ENCODE assay signal across 23 cellular contexts in genomic region chr11:57868491-57868890, GRCh38.
DNase-seq lines count a peak whose midpoint lies in the region; ATAC-seq, FAIRE-seq and TF ChIP-seq lines count a peak whose summit lies in the region.
"Had no signal": no experiment of that assay in that cellular context is flagged by ENCODE, and none has a peak within 500 bp of the region (broad histone marks: within the 10 kb centered on the region; RNA-seq: fewer than 3 reads in every experiment).

No MANE protein-coding gene starts in this region.

- peak overlapping the region; percentile 6 to 17; a peak in 2 of 5 replicates for H3K4me3 Mint-ChIP-seq in H9
- H3K4me3 Mint-ChIP-seq in activated naive CD4-positive, alpha-beta T cell treated with anti-CD3 and anti-CD28 coated beads, Interleukin-2, amount 10 ng/mL, durations not matched to agents 7 days and 5 days: no peak overlapping the region
- H3K4me3 Mint-ChIP-seq: CD4-positive, alpha-beta memory T cell had no signal

- H3K27ac ChIP-seq in H9 (ENCODE audit: insufficient read length, low read depth, low read length): no peak overlapping the region
- peak overlapping the region; percentile 27; the same call in 1 of the 2 replicates for H3K27ac ChIP-seq in H1 (ENCODE audit: low read depth, low read length)
- no peak overlapping the region for H3K27ac ChIP-seq in iPS-18a (ENCODE audit: low read length)
- H3K27ac ChIP-seq: SJCRH30 had no signal

- FAIRE-seq in H1 (lab: Jason Lieb, UNC): no peak
- FAIRE-seq: GM12878 had no signal

- H2BK15ac ChIP-seq in H9 (ENCODE audit: low read depth, low read length): no peak overlapping the region
- H2BK15ac ChIP-seq in H1 (ENCODE audit: low read length): no peak overlapping the region

- peak overlapping the region in 2 of 3 experiments; percentile 78 to 92; a peak in 5 of 7 replicates for H3K27ac Mint-ChIP-seq in H9
- H3K27ac Mint-ChIP-seq in activated naive CD4-positive, alpha-beta T cell treated with anti-CD3 and anti-CD28 coated beads, Interleukin-2, amount 10 ng/mL, durations not matched to agents 7 days and 5 days: no peak overlapping the region
- H3K27ac Mint-ChIP-seq: CD4-positive, alpha-beta memory T cell had no signal

- H3K23me2 ChIP-seq in H9 (ENCODE audit: insufficient read length, low read depth, low read length, poor library complexity, severe bottlenecking) (no peaks in the 10 kb centered on the region), H1 (ENCODE audit: low read depth, low read length) (no peaks in the 10 kb centered on the region)

- H4K8ac ChIP-seq in H9 (replicated peaks; ENCODE audit: insufficient read length, low read depth, low read length) (no peak overlapping the region), H1 (ENCODE audit: extremely low read depth, insufficient read depth, low read length) (0 out of 2 replicates have a peak overlapping the region, but pooled peaks have one; percentile 37)

- H2AK5ac ChIP-seq in H9 (ENCODE audit: insufficient read length, low read length) (no peak overlapping the region), H1 (ENCODE audit: low read depth, low read length) (peak overlapping the region; percentile 66; the same call in 1 of the 2 replicates)

- H2BK5ac ChIP-seq in H9 (ENCODE audit: insufficient read length, low read length) (no peak overlapping the region), H1 (ENCODE audit: low read depth, low read length) (peak overlapping the region; percentile 86; the same call in 1 of the 2 replicates)

- H3K27me3 ChIP-seq in H9 (ENCODE audit: insufficient read depth, low read length) (no peaks in the 10 kb centered on the region), H1 (replicated peaks in 1 of 4; ENCODE audit: control insufficient read depth in 3 of 4, extremely low read depth in 1 of 4, insufficient read depth in 3 of 4, low read length in 3 of 4) (no peaks in the 10 kb centered on the region; a peak in 1 of 7 replicates), iPS-18a (ENCODE audit: control insufficient read depth, insufficient read depth, low read length) (no peaks in the 10 kb centered on the region)
- H3K27me3 ChIP-seq: SJCRH30 had no signal

- no peak overlapping the region for H3K9ac ChIP-seq in H9 (ENCODE audit: extremely low read depth, insufficient read length, low read length)
- no peak overlapping the region for H3K9ac ChIP-seq in H1 (replicated peaks in 1 of 4; ENCODE audit: extremely low read depth in 1 of 4, low read depth in 3 of 4, low read length in 3 of 4)
- no peak overlapping the region for H3K9ac ChIP-seq in iPS-18a (ENCODE audit: low read length)

- TF ChIP-seq POLR2A in H1 (IDR thresholded peaks at IDR 0.05; ENCODE audit: control extremely low read depth in 1 of 2, low read depth in 2 of 2, low read length in 2 of 2): no peak

- H4K91ac ChIP-seq in H9 (ENCODE audit: insufficient read length, low read depth, low read length): no peak overlapping the region
- H4K91ac ChIP-seq in H1 (replicated peaks; ENCODE audit: insufficient read length, low read length): peak overlapping the region; percentile 18

- H3K79me1 ChIP-seq in H9 (ENCODE audit: insufficient read depth, low read depth, low read length, poor library complexity, severe bottlenecking) (no peaks in the 10 kb centered on the region), H1 (ENCODE audit: low read depth, low read length) (no peaks in the 10 kb centered on the region)

- no peak for ATAC-seq in HG03280 (IDR thresholded peaks at IDR 0.05; ENCODE audit: unreplicated experiment)
- no peak for ATAC-seq in stimulated activated naive CD8-positive, alpha-beta T cell treated with anti-CD3 and anti-CD28 coated beads, Interleukin-15, Interleukin-2, amounts not matched to agents 100 U/mL and 50 U/mL, for 24 hours
- ATAC-seq: GM12878, PC-3, SK-N-SH treated with all-trans-retinoic acid at 6 μM for 48 hours had no signal

- H3K9me3 ChIP-seq in H9 (ENCODE audit: control insufficient read depth, low read depth, low read length) (no peaks in the 10 kb centered on the region), H1 (ENCODE audit: insufficient read depth in 2 of 2, low read depth in 1 of 2, low read length in 1 of 2) (no peaks in the 10 kb centered on the region), iPS-18a (ENCODE audit: control insufficient read depth, low read depth, low read length) (no peaks in the 10 kb centered on the region)
- H3K9me3 ChIP-seq: Caco-2, SJCRH30 had no signal

- H3K23ac ChIP-seq in H9 (ENCODE audit: insufficient read length, low read depth, low read length) (no peak overlapping the region), H1 (ENCODE audit: insufficient read length) (no peak overlapping the region)

- H3K36me3 ChIP-seq in H1 (ENCODE audit: control insufficient read depth in 2 of 4, insufficient read depth in 4 of 4, low read length in 3 of 4): no peaks in the 10 kb centered on the region
- no peaks in the 10 kb centered on the region for H3K36me3 ChIP-seq in iPS-18a (ENCODE audit: control insufficient read depth, low read depth, low read length)
- H3K36me3 ChIP-seq: SJCRH30 had no signal

- H4K5ac ChIP-seq in H9 (ENCODE audit: insufficient read length, low read depth, low read length) (no peak overlapping the region), H1 (ENCODE audit: insufficient read length, low read depth, low read length) (peak overlapping the region; percentile 55)

- no peak overlapping the region for H2BK12ac ChIP-seq in H9 (ENCODE audit: insufficient read length, low read depth, low read length)
- peak overlapping the region; percentile 64; the same call in 1 of the 2 replicates for H2BK12ac ChIP-seq in H1 (ENCODE audit: low read depth, low read length)

- H3K4me1 Mint-ChIP-seq in H9: peaks cover 34 to 39% of the 10 kb centered on the region in 2 experiments
- H3K4me1 Mint-ChIP-seq in activated naive CD4-positive, alpha-beta T cell treated with anti-CD3 and anti-CD28 coated beads, Interleukin-2, amount 10 ng/mL, durations not matched to agents 7 days and 5 days: peaks cover 8% of the 10 kb centered on the region
- H3K4me1 Mint-ChIP-seq: CD4-positive, alpha-beta memory T cell had no signal

- H3K18ac ChIP-seq in H9 (ENCODE audit: insufficient read length, low read depth, low read length) (no peak overlapping the region), H1 (ENCODE audit: extremely low read depth, low read length) (peak overlapping the region; percentile 76)

- H3K4me1 ChIP-seq in H9 (ENCODE audit: insufficient read depth, low read length) (peaks cover 8% of the 10 kb centered on the region; the same call in 1 of the 2 replicates), H1 (replicated peaks in 1 of 4; ENCODE audit: control insufficient read depth in 3 of 4, insufficient read depth in 4 of 4, low read length in 3 of 4) (peaks cover 7 to 14% (median 10%) of the 10 kb centered on the region in 4 experiments; a peak in 6 of 7 replicates), iPS-18a (ENCODE audit: control insufficient read depth, low read depth, low read length) (peaks cover 23% of the 10 kb centered on the region)
- H3K4me1 ChIP-seq: Caco-2, SJCRH30 had no signal

- H3K27me3 Mint-ChIP-seq in H9 (ENCODE audit: low read depth): peaks cover 11% of the 10 kb centered on the region; the same call in 1 of the 2 replicates
- no peaks in the 10 kb centered on the region for H3K27me3 Mint-ChIP-seq in activated naive CD4-positive, alpha-beta T cell treated with anti-CD3 and anti-CD28 coated beads, Interleukin-2, amount 10 ng/mL, durations not matched to agents 7 days and 5 days

- H3K9me3 Mint-ChIP-seq in H9: peaks cover 0 to 2% of the 10 kb centered on the region in 2 experiments; a peak in 3 of 5 replicates
- H3K9me3 Mint-ChIP-seq in activated naive CD4-positive, alpha-beta T cell treated with anti-CD3 and anti-CD28 coated beads, Interleukin-2, amount 10 ng/mL, durations not matched to agents 7 days and 5 days: no peaks in the 10 kb centered on the region

- H3K56ac ChIP-seq in H9 (ENCODE audit: insufficient read length, low read depth, low read length): no peak overlapping the region
- H3K56ac ChIP-seq in H1 (replicated peaks; ENCODE audit: insufficient read length, low read depth, low read length): no peak overlapping the region

- no peak for TF ChIP-seq CTCF in H9 (conservative IDR thresholded peaks at IDR 0.05)
- TF ChIP-seq CTCF in H1 (IDR thresholded peaks at IDR 0.05; ENCODE audit: control extremely low read depth in 1 of 3, insufficient read depth in 1 of 3, low read depth in 1 of 3, low read length in 3 of 3): no peak

- peaks cover 0 to 7% (median 3%) of the 10 kb centered on the region in 3 experiments; a peak in 4 of 7 replicates for H3K36me3 Mint-ChIP-seq in H9 (ENCODE audit: insufficient read depth in 1 of 3, low read depth in 3 of 3)
- no peaks in the 10 kb centered on the region for H3K36me3 Mint-ChIP-seq in activated naive CD4-positive, alpha-beta T cell treated with anti-CD3 and anti-CD28 coated beads, Interleukin-2, amount 10 ng/mL, durations not matched to agents 7 days and 5 days

- H3T11ph ChIP-seq in H9 (ENCODE audit: low read length): no peak overlapping the region

- TF ChIP-seq EP300 in H1 (IDR thresholded peaks at IDR 0.05; ENCODE audit: borderline replicate concordance in 1 of 2, low read depth in 2 of 2, low read length in 2 of 2): no peak

- DNase-seq in H9 (peak; percentile 83), H1 (ENCODE audit: low read depth in 1 of 2, low spot score in 2 of 2) (peak; percentile 34 to 66), NCI-H2029 treated with DMSO at 0.1 percent for 48 hours (lab: John Stamatoyannopoulos, UW) (no peak)
- no peak for DNase-seq in activated naive CD4-positive, alpha-beta T cell treated with anti-CD3 and anti-CD28 coated beads, Interleukin-2, amount 10 ng/mL, durations not matched to agents 7 days and 5 days
- DNase-seq in stimulated activated naive CD8-positive, alpha-beta T cell treated with anti-CD3 and anti-CD28 coated beads, Interleukin-15, Interleukin-2, amounts not matched to agents 100 U/mL and 50 U/mL, for 24 hours: no peak
- DNase-seq: C1 segment of cervical spinal cord; Caco-2; CD4-positive, alpha-beta memory T cell; GDM1; Karpas-422; NCI-H1092; NCI-H1417 treated with DMSO at 0.1 percent for 48 hours; NCI-H187; NCI-H2171 treated with DMSO at 0.1 percent for 48 hours; NCI-H345; NCI-H510A treated with DMSO at 0.1 percent for 48 hours; NCI-H748 treated with DMSO at 0.1 percent for 48 hours; PC-3; SJCRH30 had no signal

- CTCF ChIA-PET in H1 (lab: Charles Lee; ENCODE audit: partially characterized antibody): interaction anchor here (1.5 kb wide), 1 partner anchor 192 kb away, joined by 6 read pairs; no protein-coding TSS in a partner anchor
- CTCF ChIA-PET in activated naive CD4-positive, alpha-beta T cell treated with anti-CD3 and anti-CD28 coated beads, Interleukin-2, amount 10 ng/mL, durations not matched to agents 7 days and 5 days (lab: Charles Lee): no interaction called here

- peak overlapping the region; percentile 2 for H3K4me2 ChIP-seq in H9 (ENCODE audit: insufficient read depth, insufficient read length, low read length)
- peak overlapping the region; percentile 36 to 43 for H3K4me2 ChIP-seq in H1 (ENCODE audit: insufficient read depth in 1 of 2, low read depth in 2 of 2, low read length in 2 of 2)

- no peak overlapping the region for H3K14ac ChIP-seq in H9 (ENCODE audit: insufficient read depth, low read length)
- H3K14ac ChIP-seq in H1 (ENCODE audit: insufficient read length): no peak overlapping the region

- H2BK120ac ChIP-seq in H9 (ENCODE audit: low read depth, low read length, poor library complexity, severe bottlenecking) (no peak overlapping the region), H1 (replicated peaks; ENCODE audit: low read depth, low read length) (peak overlapping the region; percentile 98)

- no peak overlapping the region for H2BK20ac ChIP-seq in H9 (ENCODE audit: low read depth, low read length, poor library complexity, severe bottlenecking)
- peak overlapping the region; percentile 98 for H2BK20ac ChIP-seq in H1 (ENCODE audit: low read length)

- WGBS in H9 (ENCODE audit: extremely low coverage, insufficient read length, low lambda C conversion rate): no CpG with 5 or more reads among the region's 2 CpGs
- 62% methylated on average over 2 of the region's 2 CpGs; no CpG with 5 or more reads in 1 of the 2 experiments for WGBS in H1 (ENCODE audit: extremely low coverage in 1 of 2, insufficient coverage in 1 of 2, insufficient read length in 1 of 2, insufficient replicate concordance in 2 of 2, low coverage in 1 of 2, low lambda C conversion rate in 2 of 2, missing lambda C conversion rate in 1 of 2), 2 experiments

- H3K4ac ChIP-seq in H9 (ENCODE audit: low read depth, low read length) (no peak overlapping the region; the same call in 1 of the 2 replicates), H1 (replicated peaks; ENCODE audit: insufficient read length, low read depth, low read length) (no peak overlapping the region)

- H3K4me3 ChIP-seq in H1 (ENCODE audit: extremely low read depth in 1 of 4, insufficient read depth in 2 of 4, low read depth in 3 of 4, low read length in 4 of 4): peak overlapping the region in 1 of 4 experiments; percentile 35; a peak in 1 of 8 replicates
- H3K4me3 ChIP-seq in iPS-18a (ENCODE audit: low read length): peak overlapping the region; percentile 8
- H3K4me3 ChIP-seq: GM12878, SJCRH30 had no signal

- no peak overlapping the region for H2AFZ ChIP-seq in H9 (ENCODE audit: low read length)
- no peak overlapping the region for H2AFZ ChIP-seq in H1 (ENCODE audit: low read length)

- H4K20me1 ChIP-seq in H9 (ENCODE audit: control insufficient read depth, insufficient read depth, insufficient read length): no peaks in the 10 kb centered on the region
- H4K20me1 ChIP-seq in H1 (replicated peaks in 1 of 2; ENCODE audit: control insufficient read depth in 1 of 2, insufficient read depth in 2 of 2, low read length in 2 of 2): no peaks in the 10 kb centered on the region

- POLR2A ChIA-PET in H1 (lab: Charles Lee; ENCODE audit: partially characterized antibody): interaction anchor here (0.7 to 1.4 kb wide), 6 partner anchors 10 to 710 kb away, joined by 3 to 6 read pairs (median 3); partner anchors contain the start of gene SELENOH

- peak; percentile 1 to 2; a peak in 1 of 4 replicates for TF ChIP-seq RAD21 in H1 (IDR thresholded peaks at IDR 0.05 in 1 of 2, conservative IDR thresholded peaks at IDR 0.05 in 1 of 2; ENCODE audit: low read depth in 2 of 2, low read length in 2 of 2)

- H3K79me2 ChIP-seq in H9 (ENCODE audit: insufficient read depth, low read length): no peaks in the 10 kb centered on the region
- H3K79me2 ChIP-seq in H1 (ENCODE audit: control insufficient read depth in 1 of 2, insufficient read depth in 2 of 2, low read length in 2 of 2): no peaks in the 10 kb centered on the region

Comparison
In these comparisons a context has a peak if more than half of its experiments do, and no peak if none do; other contexts are left out.
1. DNase-seq: peak in H9 (single experiment) and H1 (2 of 2); none in activated naive CD4-positive, alpha-beta T cell treated with anti-CD3 and anti-CD28 coated beads, Interleukin-2, amount 10 ng/mL, durations not matched to agents 7 days and 5 days (single experiment), stimulated activated naive CD8-positive, alpha-beta T cell treated with anti-CD3 and anti-CD28 coated beads, Interleukin-15, Interleukin-2, amounts not matched to agents 100 U/mL and 50 U/mL, for 24 hours (single experiment) and NCI-H2029 treated with DMSO at 0.1 percent for 48 hours (single experiment).